8 cellular contexts compared by ENCODE assay signal in the genomic region with DNA sequence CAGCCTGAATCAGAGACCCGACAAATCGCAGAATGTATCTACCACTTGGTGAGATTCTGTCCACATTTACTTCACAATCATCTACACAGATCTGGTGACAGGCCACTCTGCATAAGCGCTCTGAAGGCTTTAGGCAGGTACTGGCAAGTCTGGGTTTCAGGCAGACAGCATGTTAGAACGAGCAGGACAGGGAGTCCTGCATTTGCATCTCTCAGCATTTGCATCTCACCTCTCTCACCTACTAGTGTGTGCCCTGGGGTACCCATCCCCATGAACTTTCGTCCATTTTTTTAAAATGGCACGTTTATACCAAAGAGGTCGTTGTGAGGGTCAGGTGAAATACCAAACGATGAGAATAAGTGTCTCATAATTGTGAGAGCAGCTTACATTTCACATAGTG.
DNase-seq lines count a peak whose midpoint lies in the region; ATAC-seq and TF ChIP-seq lines count a peak whose summit lies in the region.
"Not testable (repeated sequence)": the region's sequence is repeated elsewhere in the genome, so short reads cannot be mapped to it uniquely, and the experiment has no call there.

No MANE protein-coding gene starts in this region.

- not testable (repeated sequence) for H3K14ac ChIP-seq in mesenchymal stem cell (ENCODE audit: low read length in 2 of 2)

- CTCF ChIA-PET in CD4-positive, alpha-beta T cell (lab: Charles Lee); activated naive CD4-positive, alpha-beta T cell treated with anti-CD3 and anti-CD28 coated beads for 36 hours (lab: Charles Lee): not testable (repeated sequence)

- not testable (repeated sequence) for TF ChIP-seq POLR2A in esophagus muscularis mucosa (IDR thresholded peaks at IDR 0.05; ENCODE audit: low read depth)

- POLR2A ChIA-PET in CD4-positive, alpha-beta T cell (lab: Charles Lee), result not testable (repeated sequence)

- H3K23ac ChIP-seq in mesenchymal stem cell (ENCODE audit: low read length in 2 of 2), result not testable (repeated sequence)

- not testable (repeated sequence) for H3K9me3 Mint-ChIP-seq in CD4-positive, alpha-beta T cell; activated naive CD4-positive, alpha-beta T cell treated with anti-CD3 and anti-CD28 coated beads for 36 hours

- H3K27ac Mint-ChIP-seq in CD4-positive, alpha-beta T cell; activated naive CD4-positive, alpha-beta T cell treated with anti-CD3 and anti-CD28 coated beads for 36 hours: not testable (repeated sequence)

- H2BK120ac ChIP-seq in mesenchymal stem cell (ENCODE audit: low read depth, low read length), result not testable (repeated sequence)

- peak overlapping the region; percentile 70 for H3K9ac ChIP-seq in mesenchymal stem cell (ENCODE audit: low read length)
- H3K9ac ChIP-seq in smooth muscle cell (ENCODE audit: low read depth), result not testable (repeated sequence)

- not testable (repeated sequence) for H2BK5ac ChIP-seq in mesenchymal stem cell (ENCODE audit: low read depth, low read length, poor library complexity, severe bottlenecking)

- H2BK12ac ChIP-seq in mesenchymal stem cell (ENCODE audit: low read length in 2 of 2), result not testable (repeated sequence)

- peak overlapping the region; percentile 98 for H3K4me3 Mint-ChIP-seq in CD4-positive, alpha-beta T cell
- H3K4me3 Mint-ChIP-seq in activated naive CD4-positive, alpha-beta T cell treated with anti-CD3 and anti-CD28 coated beads for 36 hours, result peak overlapping the region; percentile 87

- H4K20me1 ChIP-seq in smooth muscle cell (ENCODE audit: low read depth), result not testable (repeated sequence)

- not testable (repeated sequence) for TF ChIP-seq EP300 in esophagus muscularis mucosa (IDR thresholded peaks at IDR 0.05)

- H2BK15ac ChIP-seq in mesenchymal stem cell (ENCODE audit: low read depth, poor library complexity, severe bottlenecking), result not testable (repeated sequence)

- not testable (repeated sequence) for H3K4me1 Mint-ChIP-seq in CD4-positive, alpha-beta T cell (ENCODE audit: low read depth); activated naive CD4-positive, alpha-beta T cell treated with anti-CD3 and anti-CD28 coated beads for 36 hours (ENCODE audit: low read depth)

- H3K27me3 ChIP-seq in CD4-positive, alpha-beta T cell (ENCODE audit: control insufficient read depth, insufficient read depth, low read length); esophagus muscularis mucosa; mesenchymal stem cell (ENCODE audit: control insufficient read depth in 1 of 2, insufficient read depth in 1 of 2, low read length in 2 of 2); smooth muscle cell (ENCODE audit: low read depth): not testable (repeated sequence)

- not testable (repeated sequence) for H3K36me3 ChIP-seq in esophagus muscularis mucosa; mesenchymal stem cell (ENCODE audit: control insufficient read depth in 1 of 2, insufficient read depth in 2 of 2, low read depth in 1 of 2, low read length in 2 of 2); smooth muscle cell (ENCODE audit: low read depth)

- not testable (repeated sequence) for H3F3A ChIP-seq in smooth muscle cell (ENCODE audit: low read depth)

- not testable (repeated sequence) for H3K36me3 Mint-ChIP-seq in CD4-positive, alpha-beta T cell (ENCODE audit: low read depth); activated naive CD4-positive, alpha-beta T cell treated with anti-CD3 and anti-CD28 coated beads for 36 hours (ENCODE audit: low read depth)

- H3K4ac ChIP-seq in mesenchymal stem cell (ENCODE audit: low read depth in 1 of 2, low read length in 2 of 2), result not testable (repeated sequence)

- H3K79me1 ChIP-seq in mesenchymal stem cell (replicated peaks; ENCODE audit: low read length, poor library complexity, severe bottlenecking), result not testable (repeated sequence)

- not testable (repeated sequence) for H4K91ac ChIP-seq in mesenchymal stem cell (ENCODE audit: low read length)

- peak overlapping the region; percentile 57 for H3K4me2 ChIP-seq in mesenchymal stem cell (ENCODE audit: low read length, poor library complexity, severe bottlenecking)
- peak overlapping the region; percentile 82 for H3K4me2 ChIP-seq in smooth muscle cell

- H3K4me3 ChIP-seq in esophagus muscularis mucosa, result peak overlapping the region; percentile 51 to 63 (median 59)
- peak overlapping the region in 1 of 2 experiments; percentile 72 for H3K4me3 ChIP-seq in mesenchymal stem cell (ENCODE audit: insufficient read depth in 1 of 2, low read depth in 1 of 2, low read length in 2 of 2)
- H3K4me3 ChIP-seq in smooth muscle cell, result peak overlapping the region; percentile 55

- H2AFZ ChIP-seq in mesenchymal stem cell (ENCODE audit: low read depth, low read length) (peak overlapping the region; percentile 27), smooth muscle cell (ENCODE audit: low read depth) (peak overlapping the region; percentile 65)

- TF ChIP-seq CTCF in CD4-positive, alpha-beta T cell (IDR thresholded peaks at IDR 0.05); esophagus muscularis mucosa (IDR thresholded peaks at IDR 0.05); smooth muscle cell (IDR thresholded peaks at IDR 0.05; ENCODE audit: borderline replicate concordance, insufficient read depth, poor library complexity, severe bottlenecking): not testable (repeated sequence)

- H3K27me3 Mint-ChIP-seq in CD4-positive, alpha-beta T cell; activated naive CD4-positive, alpha-beta T cell treated with anti-CD3 and anti-CD28 coated beads for 36 hours (ENCODE audit: low read depth): not testable (repeated sequence)

- H2AK5ac ChIP-seq in mesenchymal stem cell (ENCODE audit: low read length, severe bottlenecking), result not testable (repeated sequence)

- 17% methylated on average over 6 of the region's 8 CpGs for WGBS in esophagus muscularis mucosa
- no CpG with 5 or more reads among the region's 8 CpGs for WGBS in mesenchymal stem cell
- WGBS in smooth muscle cell (ENCODE audit: low lambda C conversion rate), result 19% methylated on average over 6 of the region's 8 CpGs

- H3K79me2 ChIP-seq in smooth muscle cell (ENCODE audit: low read depth), result not testable (repeated sequence)

- not testable (repeated sequence) for ATAC-seq in CD4-positive, alpha-beta T cell (ENCODE audit: poor library complexity)
- ATAC-seq in GM19452 (IDR thresholded peaks at IDR 0.05; ENCODE audit: unreplicated experiment) (peak; percentile 33), HG03064 (IDR thresholded peaks at IDR 0.05; ENCODE audit: low read depth, unreplicated experiment) (peak; percentile 15)

- H3K27ac ChIP-seq in CD4-positive, alpha-beta T cell (ENCODE audit: low read depth, low read length); mesenchymal stem cell (ENCODE audit: low read length, poor library complexity, severe bottlenecking); smooth muscle cell (ENCODE audit: low read depth): not testable (repeated sequence)
- peak overlapping the region; percentile 69 to 77 (median 75) for H3K27ac ChIP-seq in esophagus muscularis mucosa (replicated peaks in 1 of 4)

- intact Hi-C loops in CD4-positive, alpha-beta T cell (cut with DNase I, micrococcal nuclease); activated naive CD4-positive, alpha-beta T cell treated with anti-CD3 and anti-CD28 coated beads for 36 hours (cut with micrococcal nuclease); esophagus muscularis mucosa (cut with DNase I): not testable (repeated sequence)

- not testable (repeated sequence) for H3K9me3 ChIP-seq in CD4-positive, alpha-beta T cell (ENCODE audit: control insufficient read depth, low read length); esophagus muscularis mucosa; mesenchymal stem cell (ENCODE audit: control insufficient read depth, low read length); smooth muscle cell (replicated peaks; ENCODE audit: low read depth)

- not testable (repeated sequence) for H3K18ac ChIP-seq in mesenchymal stem cell (ENCODE audit: low read depth in 1 of 2, low read length in 2 of 2)

- not testable (repeated sequence) for DNase-seq in CD4-positive, alpha-beta T cell; activated naive CD4-positive, alpha-beta T cell treated with anti-CD3 and anti-CD28 coated beads for 36 hours; esophagus muscularis mucosa (ENCODE audit: extremely low spot score); mesenchymal stem cell; smooth muscle cell (lab: John Stamatoyannopoulos, UW; ENCODE audit: unreplicated experiment)
- DNase-seq in NCI-H526 (lab: John Stamatoyannopoulos, UW), result peak; percentile 70 to 79

- H3K4me1 ChIP-seq in esophagus muscularis mucosa; mesenchymal stem cell (ENCODE audit: control insufficient read depth, insufficient read depth, low read depth, low read length); smooth muscle cell (ENCODE audit: low read depth): not testable (repeated sequence)

- peak overlapping the region; percentile 4 for H4K8ac ChIP-seq in mesenchymal stem cell (ENCODE audit: low read length)
